Comparison of ENCODE assay signal across 17 cellular contexts in genomic region chr20:35610833-35611427, GRCh38. TPM values are rescaled to one million over a fixed set of nuclear protein-coding genes. Genes with fewer than 3 reads are reported as not detected.
"Had no signal": no experiment of that assay in that cellular context is flagged by ENCODE, and none has a peak within 500 bp of the region (broad histone marks: within the 10 kb centered on the region; RNA-seq: fewer than 3 reads in every experiment).

No MANE protein-coding gene starts in this region.

- H3K4me3 Mint-ChIP-seq: brain; naive thymus-derived CD4-positive, alpha-beta T cell; stimulated activated naive B cell treated with anti-CD40 and anti-IgM and Interleukin-4, amounts not matched to agents 10 μg/mL and 1 μg/mL and 100 μg/mL, for 72 hours; type B pancreatic cell had no signal

- DNase-seq: activated CD4-positive, alpha-beta T cell treated with anti-CD3 and anti-CD28 coated beads for 4 hours; activated naive CD4-positive, alpha-beta T cell treated with anti-CD3 and anti-CD28 coated beads, Interleukin-2, amount 50 U/mL, for 16 hours; activated T-cell treated with anti-CD3 and anti-CD28 coated beads for 4 hours; amygdala; dermis blood vessel endothelial cell; glutamatergic neuron; left cardiac atrium; naive thymus-derived CD4-positive, alpha-beta T cell; nucleus accumbens; right cardiac atrium; substantia nigra; T1000; WERI-Rb-1 had no signal

- H3K36me3 Mint-ChIP-seq: brain; naive thymus-derived CD4-positive, alpha-beta T cell; stimulated activated naive B cell treated with anti-CD40 and anti-IgM and Interleukin-4, amounts not matched to agents 10 μg/mL and 1 μg/mL and 100 μg/mL, for 72 hours; type B pancreatic cell had no signal

- ATAC-seq: left cardiac atrium; naive thymus-derived CD4-positive, alpha-beta T cell; right cardiac atrium had no signal

- H3K27ac Mint-ChIP-seq: brain; progenitor cell of endocrine pancreas; stimulated activated naive B cell treated with anti-CD40 and anti-IgM and Interleukin-4, amounts not matched to agents 10 μg/mL and 1 μg/mL and 100 μg/mL, for 72 hours; type B pancreatic cell had no signal

- H3K36me3 ChIP-seq: WERI-Rb-1 had no signal

- H3K9me3 Mint-ChIP-seq: naive thymus-derived CD4-positive, alpha-beta T cell; stimulated activated naive B cell treated with anti-CD40 and anti-IgM and Interleukin-4, amounts not matched to agents 10 μg/mL and 1 μg/mL and 100 μg/mL, for 72 hours; type B pancreatic cell had no signal

- H3K27ac ChIP-seq: WERI-Rb-1 had no signal

- H3K27me3 Mint-ChIP-seq: stimulated activated naive B cell treated with anti-CD40 and anti-IgM and Interleukin-4, amounts not matched to agents 10 μg/mL and 1 μg/mL and 100 μg/mL, for 72 hours; type B pancreatic cell had no signal

RNA-seq across cellular contexts. Expression of gene SPAG4, which starts 4.7 kb away (rescaled TPM):
- polyA plus RNA-seq: naive thymus-derived CD4-positive, alpha-beta T cell had no signal
